In genomic region chr13:77519808-77520207, GRCh38 we compare ENCODE assay signal across 1 cellular context.
A peak's percentile ranks its signal among the peaks of the same experiment; 100 is the strongest.
TF ChIP-seq lines count a peak whose summit lies in the region.

No MANE protein-coding gene starts in this region.

TF ChIP-seq in SK-N-SH, 30 proteins besides CTCF, POLR2A, EP300 and RAD21 (continued from another document):
- TF ChIP-seq SIN3A (IDR thresholded peaks at IDR 0.05; ENCODE audit: borderline replicate concordance, low read depth, low read length) (no peak), FOSL2 (IDR thresholded peaks at IDR 0.05; ENCODE audit: borderline replicate concordance, low read depth) (peak; percentile 69; the same call in 1 of the 2 replicates), EZH2phosphoT487 (IDR thresholded peaks at IDR 0.05; ENCODE audit: borderline replicate concordance, low read depth) (no peak), NFIC (IDR thresholded peaks at IDR 0.05; ENCODE audit: borderline replicate concordance) (peak; percentile 72), FOXM1 (IDR thresholded peaks at IDR 0.05; ENCODE audit: low read depth) (no peak), YY1 (IDR thresholded peaks at IDR 0.05; ENCODE audit: low read depth) (no peak; the same call in 1 of the 2 replicates), FOXJ3 (CRISPR knock-in tag; IDR thresholded peaks at IDR 0.05) (no peak), ZBTB33 (IDR thresholded peaks at IDR 0.05; ENCODE audit: borderline replicate concordance, low read depth) (no peak), GATA2 (CRISPR knock-in tag; IDR thresholded peaks at IDR 0.05) (no peak), MXI1 (IDR thresholded peaks at IDR 0.05; ENCODE audit: low read depth, low read length) (no peak), RXRA (IDR thresholded peaks at IDR 0.05; ENCODE audit: borderline replicate concordance, low read depth) (0 out of 2 replicates have a peak, but pooled peaks have one; percentile 17), MEF2A (IDR thresholded peaks at IDR 0.05; ENCODE audit: borderline replicate concordance, low read depth) (no peak), CHD2 (IDR thresholded peaks at IDR 0.05; ENCODE audit: low read length, partially characterized antibody) (no peak), USF1 (IDR thresholded peaks at IDR 0.05; ENCODE audit: borderline replicate concordance, low read depth) (no peak), TEAD4 (IDR thresholded peaks at IDR 0.05; ENCODE audit: borderline replicate concordance, insufficient read depth) (peak; percentile 47; the same call in 1 of the 2 replicates), TCF12 (IDR thresholded peaks at IDR 0.05) (peak; percentile 68), RFX5 (IDR thresholded peaks at IDR 0.05; ENCODE audit: low read length) (no peak)
- TF ChIP-seq, protein P1, sequence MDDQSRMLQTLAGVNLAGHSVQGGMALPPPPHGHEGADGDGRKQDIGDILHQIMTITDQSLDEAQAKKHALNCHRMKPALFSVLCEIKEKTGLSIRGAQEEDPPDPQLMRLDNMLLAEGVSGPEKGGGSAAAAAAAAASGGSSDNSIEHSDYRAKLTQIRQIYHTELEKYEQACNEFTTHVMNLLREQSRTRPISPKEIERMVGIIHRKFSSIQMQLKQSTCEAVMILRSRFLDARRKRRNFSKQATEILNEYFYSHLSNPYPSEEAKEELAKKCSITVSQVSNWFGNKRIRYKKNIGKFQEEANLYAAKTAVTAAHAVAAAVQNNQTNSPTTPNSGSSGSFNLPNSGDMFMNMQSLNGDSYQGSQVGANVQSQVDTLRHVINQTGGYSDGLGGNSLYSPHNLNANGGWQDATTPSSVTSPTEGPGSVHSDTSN (IDR thresholded peaks at IDR 0.05) = peak; percentile 89
